ENCODE assay signal across 13 cellular contexts in genomic region chr7:4699897-4700296, GRCh38. TPM values are rescaled to one million over a fixed set of nuclear protein-coding genes. Genes with fewer than 3 reads are reported as not detected.
DNase-seq lines count a peak whose midpoint lies in the region; ATAC-seq and TF ChIP-seq lines count a peak whose summit lies in the region.
"Had no signal": no experiment of that assay in that cellular context is flagged by ENCODE, and none has a peak within 500 bp of the region (broad histone marks: within the 10 kb centered on the region; RNA-seq: fewer than 3 reads in every experiment).

No MANE protein-coding gene starts in this region.

- no peaks in the 10 kb centered on the region for H3K27me3 ChIP-seq in CD4-positive, CD25-positive, alpha-beta regulatory T cell (ENCODE audit: control insufficient read depth, insufficient read depth, low read length)
- H3K27me3 ChIP-seq in esophagus muscularis mucosa (no peaks in the 10 kb centered on the region), rectal smooth muscle tissue (ENCODE audit: control insufficient read depth, insufficient read depth, low read length) (no peaks in the 10 kb centered on the region)

- H3K4me1 Mint-ChIP-seq in CD4-positive, CD25-positive, alpha-beta regulatory T cell, result peaks cover 12 to 76% (median 42%) of the 10 kb centered on the region in 4 donors

- peak overlapping the region in 2 of 4 donors; percentile 26 to 35 for H3K4me3 Mint-ChIP-seq in CD4-positive, CD25-positive, alpha-beta regulatory T cell

- H3K9ac ChIP-seq in rectal smooth muscle tissue (ENCODE audit: low read length), result no peak overlapping the region

- no peak for DNase-seq in CD4-positive, CD25-positive, alpha-beta regulatory T cell
- DNase-seq in NCI-H2029 (lab: John Stamatoyannopoulos, UW) (peak; percentile 46), esophagus muscularis mucosa (ENCODE audit: extremely low spot score) (no peak), anterior cingulate cortex (lab: John Stamatoyannopoulos, UW) (no peak), DMS 273 (lab: John Stamatoyannopoulos, UW; ENCODE audit: unreplicated experiment) (no peak)
- DNase-seq: activated naive CD4-positive, alpha-beta T cell; foreskin melanocyte; mesendoderm; NCI-H82; RPMI8226 had no signal

- no peak for TF ChIP-seq CTCF in esophagus muscularis mucosa (IDR thresholded peaks at IDR 0.05)

- TF ChIP-seq EP300 in esophagus muscularis mucosa (IDR thresholded peaks at IDR 0.05), result no peak

- H3K4me3 ChIP-seq in CD4-positive, CD25-positive, alpha-beta regulatory T cell (ENCODE audit: low read depth, low read length), result no peak overlapping the region
- H3K4me3 ChIP-seq in esophagus muscularis mucosa, result no peak overlapping the region
- no peak overlapping the region for H3K4me3 ChIP-seq in rectal smooth muscle tissue (ENCODE audit: low read length)

- no peaks in the 10 kb centered on the region for H3K9me3 ChIP-seq in CD4-positive, CD25-positive, alpha-beta regulatory T cell (ENCODE audit: control insufficient read depth in 2 of 2, low read length in 2 of 2)
- H3K9me3 ChIP-seq in esophagus muscularis mucosa, result no peaks in the 10 kb centered on the region

- H3K36me3 ChIP-seq in CD4-positive, CD25-positive, alpha-beta regulatory T cell (ENCODE audit: control insufficient read depth, insufficient read depth, low read length), result no peaks in the 10 kb centered on the region
- H3K36me3 ChIP-seq in esophagus muscularis mucosa, result no peaks in the 10 kb centered on the region
- H3K36me3 ChIP-seq in rectal smooth muscle tissue (ENCODE audit: control insufficient read depth, insufficient read depth, low read length), result no peaks in the 10 kb centered on the region

- WGBS in esophagus muscularis mucosa, result 50% methylated on average over 9 of the region's 9 CpGs

- no peaks in the 10 kb centered on the region for H3K27me3 Mint-ChIP-seq in CD4-positive, CD25-positive, alpha-beta regulatory T cell

- no peak overlapping the region for H3K27ac ChIP-seq in CD4-positive, CD25-positive, alpha-beta regulatory T cell (ENCODE audit: insufficient read depth, low read length, poor library complexity, severe bottlenecking)
- H3K27ac ChIP-seq in esophagus muscularis mucosa (replicated peaks in 1 of 4) (peak overlapping the region; percentile 54 to 70 (median 61)), rectal smooth muscle tissue (ENCODE audit: low read depth, low read length) (peak overlapping the region; percentile 49)

- peak overlapping the region in 2 of 3 donors; percentile 56 to 79 for H3K27ac Mint-ChIP-seq in CD4-positive, CD25-positive, alpha-beta regulatory T cell

- H3K36me3 Mint-ChIP-seq in CD4-positive, CD25-positive, alpha-beta regulatory T cell, result peaks cover 4% of the 10 kb centered on the region

- TF ChIP-seq POLR2A in esophagus muscularis mucosa (IDR thresholded peaks at IDR 0.05; ENCODE audit: low read depth), result no peak

- peaks cover 9% of the 10 kb centered on the region for H3K4me1 ChIP-seq in CD4-positive, CD25-positive, alpha-beta regulatory T cell (ENCODE audit: control insufficient read depth, insufficient read depth, low read length, poor library complexity, severe bottlenecking)
- H3K4me1 ChIP-seq in esophagus muscularis mucosa (peaks cover 61 to 89% (median 84%) of the 10 kb centered on the region in 4 donors), rectal smooth muscle tissue (ENCODE audit: control insufficient read depth, insufficient read depth, low read length) (peaks cover 23% of the 10 kb centered on the region)

- no peaks in the 10 kb centered on the region for H3K9me3 Mint-ChIP-seq in CD4-positive, CD25-positive, alpha-beta regulatory T cell

- ATAC-seq in CD4-positive, CD25-positive, alpha-beta regulatory T cell (ENCODE audit: low read depth in 2 of 2), result no peak
- no peak for ATAC-seq in GM21390 (IDR thresholded peaks at IDR 0.05; ENCODE audit: unreplicated experiment)
- ATAC-seq in HG02571 (IDR thresholded peaks at IDR 0.05; ENCODE audit: unreplicated experiment), result no peak

- intact Hi-C loops in esophagus muscularis mucosa (cut with DNase I), result no loop called here

RNA-seq across cellular contexts. Expression of gene FOXK1, which starts 17.8 kb away (rescaled TPM):
- 55.1 TPM for total RNA-seq in CD4-positive, CD25-positive, alpha-beta regulatory T cell
- polyA plus RNA-seq in CD4-positive, CD25-positive, alpha-beta regulatory T cell, result 1 to 10 TPM; 1.8 to 4.1 (median 2.3) TPM
- total RNA-seq in esophagus muscularis mucosa, result 10 to 100 TPM; 23.4 to 46.1 (median 36.3) TPM
